In the genomic region with DNA sequence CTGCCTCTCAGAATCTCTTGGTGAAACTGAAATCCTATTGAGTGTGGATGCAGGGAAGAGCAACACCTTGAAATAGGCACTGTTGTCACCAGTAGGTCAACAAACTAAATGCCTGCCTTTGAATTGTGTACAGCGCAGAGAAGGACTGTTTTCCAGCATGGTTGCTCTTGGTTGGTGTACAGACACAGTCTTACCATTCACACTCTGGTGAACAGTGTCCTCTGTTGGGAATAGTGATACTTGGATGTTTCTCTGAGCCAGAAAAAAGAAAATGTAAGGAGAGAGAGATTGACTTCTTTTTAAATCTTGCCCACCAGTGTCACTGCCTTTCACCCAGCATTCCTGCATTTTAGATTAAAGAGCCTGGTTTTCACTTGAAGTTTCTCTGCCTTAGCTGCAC, we compare ENCODE assay signal across 13 cellular contexts.
A peak's percentile ranks its signal among the peaks of the same experiment; 100 is the strongest.
DNase-seq lines count a peak whose midpoint lies in the region; ATAC-seq and TF ChIP-seq lines count a peak whose summit lies in the region.
"Had no signal": no experiment of that assay in that cellular context is flagged by ENCODE, and none has a peak within 500 bp of the region (broad histone marks: within the 10 kb centered on the region; RNA-seq: fewer than 3 reads in every experiment).

No MANE protein-coding gene starts in this region.

- H3K27me3 ChIP-seq in AG04450 (ENCODE audit: control insufficient read depth, insufficient read depth, low read length), result no peaks in the 10 kb centered on the region

- no peak overlapping the region for H3K27ac ChIP-seq in AG04450 (ENCODE audit: low read depth, low read length)
- H3K27ac ChIP-seq in caudate nucleus (ENCODE audit: low read depth, low read length), result no peak overlapping the region
- H3K27ac ChIP-seq: KMS-11 had no signal

- DNase-seq in AG04450 (ENCODE audit: low read depth, low spot score), result no peak
- peak; percentile 19 for DNase-seq in LHCN-M2 (ENCODE audit: low read depth)
- DNase-seq in dermis blood vessel endothelial cell, result peak; percentile 21
- peak; percentile 22 for DNase-seq in medulla oblongata (ENCODE audit: extremely low spot score)
- no peak for DNase-seq in caudate nucleus (lab: John Stamatoyannopoulos, UW)
- DNase-seq in DMS53 treated with DMSO at 0.1 percent for 48 hours (lab: John Stamatoyannopoulos, UW; ENCODE audit: unreplicated experiment), result no peak
- DNase-seq: activated T-cell treated with anti-CD3 and anti-CD28 coated beads, Interleukin-2, amount 50 U/mL, for 1 hour; central memory CD4-positive, alpha-beta T cell; GOT3; trophoblast cell had no signal

- ATAC-seq in GM18861 (IDR thresholded peaks at IDR 0.05; ENCODE audit: unreplicated experiment) (no peak), HG03439 (IDR thresholded peaks at IDR 0.05; ENCODE audit: unreplicated experiment) (no peak)

- no peak overlapping the region for H3K4me3 ChIP-seq in AG04450 (ENCODE audit: low read depth, low read length)

- CTCF ChIA-PET in AG04450 (lab: Charles Lee), result interaction anchor here (1.2 to 2.5 kb wide), 3 partner anchors 12 to 541 kb away, joined by 3 to 10 read pairs (median 5); no protein-coding TSS in a partner anchor

- peak; percentile 55 for TF ChIP-seq CTCF in AG04450 (IDR thresholded peaks at IDR 0.05; ENCODE audit: low read depth, low read length)

- no peaks in the 10 kb centered on the region; the same call in 1 of the 2 replicates for H3K9me3 ChIP-seq in AG04450 (ENCODE audit: control insufficient read depth, insufficient read depth, low read length)

- POLR2A ChIA-PET in AG04450 (lab: Yijun Ruan, JAX), result no interaction called here

Comparison
In these comparisons a context has a peak if more than half of its experiments do, and no peak if none do; other contexts are left out.
1. DNase-seq: peak in LHCN-M2 (single experiment), dermis blood vessel endothelial cell (single experiment) and medulla oblongata (single experiment); none in AG04450 (single experiment), caudate nucleus (0 of 61) and DMS53 treated with DMSO at 0.1 percent for 48 hours (single experiment).